ENCODE assay signal across 8 cellular contexts in the genomic region with DNA sequence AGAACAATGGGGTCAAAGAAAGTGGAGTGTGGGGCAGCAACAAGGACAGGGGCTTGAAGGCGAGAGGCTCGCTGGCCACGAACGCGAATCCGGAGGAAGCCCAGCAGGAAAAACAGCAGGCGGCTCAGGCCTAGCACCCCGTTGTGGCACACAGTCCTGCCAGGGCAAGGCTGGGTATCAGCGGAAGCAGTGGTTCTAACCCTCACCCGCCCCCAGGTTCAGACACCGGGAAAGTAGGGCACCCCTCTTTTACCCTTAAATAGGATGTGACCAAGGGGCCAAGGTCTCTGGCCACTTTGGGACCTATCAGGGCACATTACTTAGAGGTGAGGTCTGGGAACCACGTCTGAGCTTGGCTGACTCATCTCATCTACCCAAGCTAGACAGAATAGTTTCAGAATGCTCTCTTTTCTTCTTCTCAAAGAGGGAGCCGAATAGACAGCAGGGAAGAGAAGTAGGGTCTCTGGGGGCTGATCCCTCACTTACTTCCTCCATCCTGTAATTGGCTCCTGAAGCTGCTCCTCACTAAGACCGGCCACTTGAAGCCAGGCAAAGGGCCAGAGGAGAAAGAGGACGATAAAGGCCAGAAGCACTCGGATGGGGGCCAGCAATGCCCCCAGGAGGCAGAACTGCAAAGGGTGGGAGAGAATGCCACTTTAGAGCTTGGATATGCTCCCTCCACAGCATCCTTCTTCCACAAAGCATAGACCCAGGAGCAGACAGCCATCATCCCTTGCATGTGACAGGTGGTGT. TPM values are rescaled to one million over a fixed set of nuclear protein-coding genes. Genes with fewer than 3 reads are reported as not detected.
DNase-seq lines count a peak whose midpoint lies in the region; ATAC-seq, FAIRE-seq and TF ChIP-seq lines count a peak whose summit lies in the region.

No MANE protein-coding gene starts in this region.

- H3F3A ChIP-seq in GM23248 (ENCODE audit: insufficient read depth) = 0 out of 2 replicates have a peak, but pooled peaks cover 6% of the 10 kb centered on the region

- in situ Hi-C loops in GM23248 (cut with MboI) = loop anchor here (25.0 kb wide), 3 partner anchors 147 to 253 kb away; a partner anchor contains a TSS

- no peaks in the 10 kb centered on the region for H3K27me3 Mint-ChIP-seq in activated T-helper 2 cell treated with anti-CD3 and anti-CD28 coated beads, Interferon-gamma antibody, Interleukin-2, Interleukin-4, amounts not matched to agents 10 μg/mL and 5 μg/mL and 100 μg/mL, durations not matched to agents 14 hours and 24 hours and 36 hours (ENCODE audit: low read depth)

- peaks cover 26% of the 10 kb centered on the region for H3K4me1 Mint-ChIP-seq in activated T-helper 2 cell treated with anti-CD3 and anti-CD28 coated beads, Interferon-gamma antibody, Interleukin-2, Interleukin-4, amounts not matched to agents 10 μg/mL and 5 μg/mL and 100 μg/mL, durations not matched to agents 14 hours and 24 hours and 36 hours (ENCODE audit: low read depth)

- peak overlapping the region; percentile 98 for H3K4me3 Mint-ChIP-seq in activated T-helper 2 cell treated with anti-CD3 and anti-CD28 coated beads, Interferon-gamma antibody, Interleukin-2, Interleukin-4, amounts not matched to agents 10 μg/mL and 5 μg/mL and 100 μg/mL, durations not matched to agents 14 hours and 24 hours and 36 hours (ENCODE audit: low read depth)

- POLR2A ChIA-PET in A549 (lab: Yijun Ruan, JAX) = interaction anchor here (2.0 kb wide), 1 partner anchor 10 kb away, joined by 9 read pairs; no protein-coding TSS in a partner anchor

- no peak for TF ChIP-seq CTCF in A549 (IDR thresholded peaks at IDR 0.05)

- no peak for TF ChIP-seq RAD21 in A549 (conservative IDR thresholded peaks at IDR 0.05 in 1 of 2, IDR thresholded peaks at IDR 0.05 in 1 of 2)

- 0 out of 3 replicates have a peak overlapping the region, but pooled peaks have one; percentile 97 for H3K4me3 ChIP-seq in A549
- H3K4me3 ChIP-seq in GM23248 = peak overlapping the region; percentile 92; the same call in 1 of the 2 replicates
- H3K4me3 ChIP-seq in iPS-18a (ENCODE audit: low read length) = peak overlapping the region; percentile 63

- H3K9ac ChIP-seq in GM23248 (no peak overlapping the region), iPS-18a (ENCODE audit: low read length) (no peak overlapping the region)

- H3K36me3 Mint-ChIP-seq in activated T-helper 2 cell treated with anti-CD3 and anti-CD28 coated beads, Interferon-gamma antibody, Interleukin-2, Interleukin-4, amounts not matched to agents 10 μg/mL and 5 μg/mL and 100 μg/mL, durations not matched to agents 14 hours and 24 hours and 36 hours (ENCODE audit: low read depth) = peaks cover 33% of the 10 kb centered on the region

- 91% methylated on average over 16 of the region's 16 CpGs for WGBS in A549 (ENCODE audit: missing lambda C conversion rate)
- 86% methylated on average over 16 of the region's 16 CpGs for WGBS in GM23248 (ENCODE audit: low coverage in 1 of 2, low lambda C conversion rate in 2 of 2, missing lambda C conversion rate in 2 of 2), 2 experiments

- H3K9me3 Mint-ChIP-seq in activated T-helper 2 cell treated with anti-CD3 and anti-CD28 coated beads, Interferon-gamma antibody, Interleukin-2, Interleukin-4, amounts not matched to agents 10 μg/mL and 5 μg/mL and 100 μg/mL, durations not matched to agents 14 hours and 24 hours and 36 hours = no peaks in the 10 kb centered on the region

- DNase-seq in A549 (ENCODE audit: low read depth in 1 of 2, low spot score in 1 of 2) (no peak), GM23248 (peak; percentile 16), DMS153 treated with DMSO at 0.1 percent for 48 hours (lab: John Stamatoyannopoulos, UW; ENCODE audit: unreplicated experiment) (no peak), DMS79 treated with DMSO at 0.1 percent for 48 hours (lab: John Stamatoyannopoulos, UW) (no peak), NCI-H82 (lab: John Stamatoyannopoulos, UW) (no peak)
- no peak for DNase-seq in activated T-helper 2 cell treated with anti-CD3 and anti-CD28 coated beads, Interferon-gamma antibody, Interleukin-2, Interleukin-4, amounts not matched to agents 10 μg/mL and 5 μg/mL and 100 μg/mL, durations not matched to agents 14 hours and 24 hours and 36 hours (ENCODE audit: low spot score)

- FAIRE-seq in A549 (lab: Jason Lieb, UNC) = no peak

- H3K4me1 ChIP-seq in A549 (peaks cover 19% of the 10 kb centered on the region), GM23248 (ENCODE audit: insufficient read depth) (no peaks in the 10 kb centered on the region; the same call in 1 of the 2 replicates), iPS-18a (ENCODE audit: control insufficient read depth, low read depth, low read length) (peaks cover 7% of the 10 kb centered on the region)

- H3K36me3 ChIP-seq in GM23248 (ENCODE audit: low read depth) = no peaks in the 10 kb centered on the region
- peaks cover 18% of the 10 kb centered on the region for H3K36me3 ChIP-seq in iPS-18a (ENCODE audit: control insufficient read depth, low read depth, low read length)

- no peak overlapping the region for H2AFZ ChIP-seq in GM23248

- CTCF ChIA-PET in A549 (lab: Yijun Ruan, JAX) = interaction anchor here (0.9 to 4.3 kb wide), 8 partner anchors 10 to 256 kb away, joined by 3 to 80 read pairs (median 20); a partner anchor contains a TSS

- no peaks in the 10 kb centered on the region for H3K9me2 ChIP-seq in GM23248 (ENCODE audit: insufficient read depth)

- no peaks in the 10 kb centered on the region for H3K27me3 ChIP-seq in GM23248 (replicated peaks; ENCODE audit: insufficient read depth)
- no peaks in the 10 kb centered on the region for H3K27me3 ChIP-seq in iPS-18a (ENCODE audit: control insufficient read depth, insufficient read depth, low read length)

- TF ChIP-seq POLR2A in A549 (IDR thresholded peaks at IDR 0.05; ENCODE audit: low read length) (no peak), GM18505 (IDR thresholded peaks at IDR 0.05; ENCODE audit: borderline replicate concordance, extremely low read depth, insufficient read depth, insufficient read length) (no peak)

- no peak for TF ChIP-seq EP300 in A549 (IDR thresholded peaks at IDR 0.05)

- no peaks in the 10 kb centered on the region for H4K20me1 ChIP-seq in GM23248 (ENCODE audit: insufficient read depth)

- ATAC-seq in A549 (no peak), GM18505 (IDR thresholded peaks at IDR 0.05; ENCODE audit: unreplicated experiment) (no peak)

- H3K4me2 ChIP-seq in A549 = peak overlapping the region; percentile 87
- H3K4me2 ChIP-seq in GM23248 (ENCODE audit: unreplicated experiment) = no peak overlapping the region

- peak overlapping the region; percentile 7 for H3K27ac Mint-ChIP-seq in activated T-helper 2 cell treated with anti-CD3 and anti-CD28 coated beads, Interferon-gamma antibody, Interleukin-2, Interleukin-4, amounts not matched to agents 10 μg/mL and 5 μg/mL and 100 μg/mL, durations not matched to agents 14 hours and 24 hours and 36 hours

- H3K9me3 ChIP-seq in A549 (no peaks in the 10 kb centered on the region), GM23248 (ENCODE audit: low read depth) (no peaks in the 10 kb centered on the region), iPS-18a (ENCODE audit: control insufficient read depth, low read depth, low read length) (no peaks in the 10 kb centered on the region)

- peaks cover 25% of the 10 kb centered on the region for H3K79me2 ChIP-seq in GM23248 (ENCODE audit: insufficient read depth)

- intact Hi-C loops in activated T-helper 2 cell treated with anti-CD3 and anti-CD28 coated beads, Interferon-gamma antibody, Interleukin-2, Interleukin-4, amounts not matched to agents 10 μg/mL and 5 μg/mL and 100 μg/mL, durations not matched to agents 14 hours and 24 hours and 36 hours (cut with micrococcal nuclease) = loop anchor here (5.0 kb wide), 1 partner anchor 33 kb away; no protein-coding TSS in a partner anchor

- H3K27ac ChIP-seq in A549 (peak overlapping the region in 1 of 2 experiments; percentile 97; a peak in 1 of 6 replicates), GM23248 (no peak overlapping the region), iPS-18a (ENCODE audit: low read length) (no peak overlapping the region)

RNA-seq across cellular contexts. Expression of a gene that starts 1.7 kb away (rescaled TPM):
- polyA plus RNA-seq in A549 (2011; rRNA removed) (42.9 and 50.7 TPM in 2 replicates), A549 (2017; fragmentation: RNase III; extraction: RNeasy Plus Mini Kit Qiagen cat#74134 plus additional on column Dnase treatment) (45.9 to 56.1 TPM (median 50.1 TPM) in 3 replicates), GM23248 (2016; fragmentation: Nextera tagmentation; extraction: Ambion mirVana) (24.4 and 24.7 TPM in 2 replicates)
- 106 and 113 TPM in 2 replicates for polyA plus RNA-seq in A549 (2012; cell fraction: cytosol; rRNA removed)
- 228 and 241 TPM in 2 replicates for polyA plus RNA-seq in A549 (2012; cell fraction: nucleus; rRNA removed)
- 22.3 and 32.2 TPM in 2 replicates for polyA minus RNA-seq in A549 (2011; rRNA and poly(A)+ RNA removed)
- total RNA-seq in GM23248 (2014; rRNA removed; shearing (Covaris generic)) = 17.5 and 34.1 TPM in 2 replicates
- total RNA-seq in activated T-helper 2 cell treated with anti-CD3 and anti-CD28 coated beads, Interferon-gamma antibody, Interleukin-2, Interleukin-4, amounts not matched to agents 10 μg/mL and 5 μg/mL and 100 μg/mL, durations not matched to agents 14 hours and 24 hours and 36 hours = 70.9 and 76.1 TPM in 2 replicates

RNA-seq across cellular contexts. Expression of a gene that starts 22.1 kb away (rescaled TPM):
- polyA plus RNA-seq in A549 (2011; rRNA removed) (not detected in 2 replicates), A549 (2017; fragmentation: RNase III; extraction: RNeasy Plus Mini Kit Qiagen cat#74134 plus additional on column Dnase treatment) (not detected in 3 replicates), GM23248 (2016; fragmentation: Nextera tagmentation; extraction: Ambion mirVana) (not detected in 2 replicates)
- not detected in 2 replicates for polyA plus RNA-seq in A549 (2012; cell fraction: cytosol; rRNA removed)
- not detected in 2 replicates for polyA plus RNA-seq in A549 (2012; cell fraction: nucleus; rRNA removed)
- polyA minus RNA-seq in A549 (2011; rRNA and poly(A)+ RNA removed) = not detected in 2 replicates
- not detected in 2 replicates for total RNA-seq in GM23248 (2014; rRNA removed; shearing (Covaris generic))
- not detected in 2 replicates for total RNA-seq in activated T-helper 2 cell treated with anti-CD3 and anti-CD28 coated beads, Interferon-gamma antibody, Interleukin-2, Interleukin-4, amounts not matched to agents 10 μg/mL and 5 μg/mL and 100 μg/mL, durations not matched to agents 14 hours and 24 hours and 36 hours

RNA-seq across cellular contexts. Expression of a gene that starts 22.3 kb away (rescaled TPM):
- 451 and 688 TPM in 2 replicates for polyA plus RNA-seq in A549 (2011; rRNA removed)
- 808 and 847 TPM in 2 replicates for polyA plus RNA-seq in A549 (2012; cell fraction: cytosol; rRNA removed)
- 415 and 774 TPM in 2 replicates for polyA plus RNA-seq in A549 (2012; cell fraction: nucleus; rRNA removed)
- polyA plus RNA-seq in A549 (2017; fragmentation: RNase III; extraction: RNeasy Plus Mini Kit Qiagen cat#74134 plus additional on column Dnase treatment) = 463 to 502 TPM (median 470 TPM) in 3 replicates
- polyA minus RNA-seq in A549 (2011; rRNA and poly(A)+ RNA removed) = 201 and 279 TPM in 2 replicates
- total RNA-seq in GM23248 (2014; rRNA removed; shearing (Covaris generic)) = 208 and 255 TPM in 2 replicates
- polyA plus RNA-seq in GM23248 (2016; fragmentation: Nextera tagmentation; extraction: Ambion mirVana) = 425 and 426 TPM in 2 replicates
- 227 and 232 TPM in 2 replicates for total RNA-seq in activated T-helper 2 cell treated with anti-CD3 and anti-CD28 coated beads, Interferon-gamma antibody, Interleukin-2, Interleukin-4, amounts not matched to agents 10 μg/mL and 5 μg/mL and 100 μg/mL, durations not matched to agents 14 hours and 24 hours and 36 hours

RNA-seq across cellular contexts. Expression of a gene that starts 27.7 kb away (rescaled TPM):
- polyA plus RNA-seq in A549 (2011; rRNA removed) (21.3 and 21.8 TPM in 2 replicates), A549 (2017; fragmentation: RNase III; extraction: RNeasy Plus Mini Kit Qiagen cat#74134 plus additional on column Dnase treatment) (5.4 to 7.1 TPM (median 6.0 TPM) in 3 replicates), GM23248 (2016; fragmentation: Nextera tagmentation; extraction: Ambion mirVana) (4.3 and 4.8 TPM in 2 replicates)
- polyA plus RNA-seq in A549 (2012; cell fraction: cytosol; rRNA removed) = 3.6 TPM in 2 replicates
- 7.8 and 13.3 TPM in 2 replicates for polyA plus RNA-seq in A549 (2012; cell fraction: nucleus; rRNA removed)
- 36.5 and 37.9 TPM in 2 replicates for polyA minus RNA-seq in A549 (2011; rRNA and poly(A)+ RNA removed)
- total RNA-seq in GM23248 (2014; rRNA removed; shearing (Covaris generic)) = 19.2 TPM in 2 replicates
- 16.6 and 17.0 TPM in 2 replicates for total RNA-seq in activated T-helper 2 cell treated with anti-CD3 and anti-CD28 coated beads, Interferon-gamma antibody, Interleukin-2, Interleukin-4, amounts not matched to agents 10 μg/mL and 5 μg/mL and 100 μg/mL, durations not matched to agents 14 hours and 24 hours and 36 hours
